12 cellular contexts compared by ENCODE assay signal in the genomic region with DNA sequence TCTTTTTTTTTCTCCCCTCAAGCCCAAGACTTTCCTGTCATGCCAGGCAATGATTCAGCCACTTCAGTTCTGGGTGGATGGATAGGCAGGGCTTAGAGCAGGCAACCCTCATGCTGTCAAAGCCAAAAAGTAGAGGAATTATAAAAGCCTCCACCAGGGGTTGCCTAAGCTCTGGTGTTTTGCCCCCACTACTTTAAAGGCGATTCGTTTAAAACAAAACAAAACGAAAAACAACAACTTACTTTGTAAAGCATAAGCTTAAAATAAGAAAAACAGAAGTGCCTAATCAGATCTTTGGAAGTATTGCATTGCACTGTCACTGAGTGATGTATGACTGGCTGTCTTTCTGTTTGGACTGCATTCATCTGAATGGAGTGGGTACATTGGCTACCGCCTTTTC. TPM values are rescaled to one million over a fixed set of nuclear protein-coding genes. Genes with fewer than 3 reads are reported as not detected.
A peak's percentile ranks its signal among the peaks of the same experiment; 100 is the strongest.
DNase-seq lines count a peak whose midpoint lies in the region; ATAC-seq and TF ChIP-seq lines count a peak whose summit lies in the region.
"Had no signal": no experiment of that assay in that cellular context is flagged by ENCODE, and none has a peak within 500 bp of the region (broad histone marks: within the 10 kb centered on the region; RNA-seq: fewer than 3 reads in every experiment).

No MANE protein-coding gene starts in this region.

- in situ Hi-C loops in astrocyte of the cerebellum (cut with HindIII; ENCODE audit: low sequenced_read_pairs) = no loop called here

- H3K9me3 ChIP-seq in body of pancreas = no peaks in the 10 kb centered on the region
- H3K9me3 ChIP-seq: vagina had no signal

- TF ChIP-seq CTCF in GM12872 (IDR thresholded peaks at IDR 0.05; ENCODE audit: insufficient read depth, low read depth, low read length) (peak; percentile 26; the same call in 1 of the 3 replicates), astrocyte of the cerebellum (IDR thresholded peaks at IDR 0.05; ENCODE audit: low read depth, low read length, missing control alignments) (peak; percentile 26), nephron progenitor cell (IDR thresholded peaks at IDR 0.05) (peak; percentile 14), body of pancreas (IDR thresholded peaks at IDR 0.05) (no peak)

- peaks cover 41% of the 10 kb centered on the region for H3K9me3 Mint-ChIP-seq in nephron progenitor cell
- H3K9me3 Mint-ChIP-seq: T-cell had no signal

- DNase-seq in astrocyte of the cerebellum (ENCODE audit: low read depth) (no peak), nephron progenitor cell (no peak), body of pancreas (no peak), HCEC 1CT (no peak)
- DNase-seq in stimulated activated CD4-positive, alpha-beta T cell treated with anti-CD3 and anti-CD28 coated beads, Interleukin-2, amount 100 ng/mL, for 48 hours = no peak
- DNase-seq: activated gamma-delta T cell treated with Interleukin-2 at 50 U/mL for 16 hours, NCI-H1417 treated with DMSO at 0.1 percent for 48 hours, T-cell had no signal

- H3K36me3 ChIP-seq in body of pancreas (replicated peaks in 1 of 2; ENCODE audit: insufficient read depth in 1 of 2, low read depth in 2 of 2) = no peaks in the 10 kb centered on the region
- H3K36me3 ChIP-seq: vagina had no signal

- H3K4me3 ChIP-seq in astrocyte of the cerebellum (ENCODE audit: low read depth, low read length) (no peak overlapping the region), body of pancreas (no peak overlapping the region)
- H3K4me3 ChIP-seq: lung, vagina had no signal

- peaks cover 15% of the 10 kb centered on the region for H3K27me3 Mint-ChIP-seq in nephron progenitor cell (ENCODE audit: low read depth, poor library complexity)

- H3K4me1 Mint-ChIP-seq in nephron progenitor cell = peaks cover 47% of the 10 kb centered on the region

- H3K36me3 Mint-ChIP-seq in nephron progenitor cell (ENCODE audit: low read depth) = no peaks in the 10 kb centered on the region
- H3K36me3 Mint-ChIP-seq: T-cell had no signal

- WGBS in body of pancreas, 2 donors = 25 to 27% methylated on average over 4 of the region's 4 CpGs

- ATAC-seq in HG02981 (IDR thresholded peaks at IDR 0.05; ENCODE audit: unreplicated experiment) (peak; percentile 40), body of pancreas (no peak)
- ATAC-seq: T-cell had no signal

- H3K4me3 Mint-ChIP-seq in nephron progenitor cell = no peak overlapping the region
- H3K4me3 Mint-ChIP-seq: T-cell had no signal

- intact Hi-C loops in body of pancreas (cut with DNase I) = no loop called here

- no peaks in the 10 kb centered on the region for H3K27me3 ChIP-seq in body of pancreas
- H3K27me3 ChIP-seq: vagina had no signal

- H3K27ac Mint-ChIP-seq in nephron progenitor cell = no peak overlapping the region
- H3K27ac Mint-ChIP-seq: T-cell had no signal

- H3K4me1 ChIP-seq in body of pancreas = peaks cover 10% of the 10 kb centered on the region
- H3K4me1 ChIP-seq: vagina had no signal

- H3K27ac ChIP-seq in body of pancreas = no peak overlapping the region
- H3K27ac ChIP-seq: vagina had no signal

- no peak for TF ChIP-seq POLR2A in body of pancreas (IDR thresholded peaks at IDR 0.05)

RNA-seq across cellular contexts. Expression of gene IDS, which starts 5.3 kb away (rescaled TPM):
- 10 to 100 TPM; 39.7 to 49.4 TPM for total RNA-seq in body of pancreas

RNA-seq across cellular contexts. Expression of gene EOLA1, which starts 30.4 kb away (rescaled TPM):
- 1 to 10 TPM; 7.8 to 8.2 TPM for total RNA-seq in body of pancreas

RNA-seq across cellular contexts. Expression of gene HSFX3, which starts 39.3 kb away (rescaled TPM):
- total RNA-seq in body of pancreas = not detected
- total RNA-seq: lung, T-cell, vagina had no signal

Comparison
In these comparisons a context has a peak if more than half of its experiments do, and no peak if none do; other contexts are left out.
1. CTCF ChIP-seq: peak in GM12872 (single experiment), astrocyte of the cerebellum (single experiment) and nephron progenitor cell (single experiment); none in body of pancreas (0 of 7).